Comparison of ENCODE assay signal across 8 cellular contexts in genomic region chr17:15651001-15651582, GRCh38. TPM values are rescaled to one million over a fixed set of nuclear protein-coding genes. Genes with fewer than 3 reads are reported as not detected.
DNase-seq lines count a peak whose midpoint lies in the region; ATAC-seq and TF ChIP-seq lines count a peak whose summit lies in the region.

No MANE protein-coding gene starts in this region.

- in situ Hi-C loops in KBM-7 (cut with MboI; ENCODE audit: low pct_unique_long_range_greater_than_20kb, low sequenced_read_pairs): no loop called here

- TF ChIP-seq EP300 in upper lobe of left lung (IDR thresholded peaks at IDR 0.05): no peak

- ATAC-seq in activated CD4-positive, alpha-beta T cell treated with anti-CD3 and anti-CD28 coated beads for 36 hours: no peak
- peak; percentile 14 for ATAC-seq in left lung
- peak in 1 of 2 donors; percentile 21 for ATAC-seq in upper lobe of left lung (ENCODE audit: low FRiP score in 2 of 2)
- ATAC-seq in GM19328 (IDR thresholded peaks at IDR 0.05; ENCODE audit: unreplicated experiment): no peak

- peak overlapping the region; percentile 65 for H3K27ac Mint-ChIP-seq in activated CD4-positive, alpha-beta T cell treated with anti-CD3 and anti-CD28 coated beads, Interleukin-2, amount 10 ng/mL, durations not matched to agents 24 days and 14 days
- H3K27ac Mint-ChIP-seq in activated CD4-positive, alpha-beta T cell treated with anti-CD3 and anti-CD28 coated beads for 36 hours: no peak overlapping the region

- no peaks in the 10 kb centered on the region for H3K27me3 Mint-ChIP-seq in activated CD4-positive, alpha-beta T cell treated with anti-CD3 and anti-CD28 coated beads, Interleukin-2, amount 10 ng/mL, durations not matched to agents 24 days and 14 days
- H3K27me3 Mint-ChIP-seq in activated CD4-positive, alpha-beta T cell treated with anti-CD3 and anti-CD28 coated beads for 36 hours: no peaks in the 10 kb centered on the region

- H3K27me3 ChIP-seq in adrenal gland (no peaks in the 10 kb centered on the region), left lung (no peaks in the 10 kb centered on the region), upper lobe of left lung (no peaks in the 10 kb centered on the region)

- no peaks in the 10 kb centered on the region for H3K9me3 Mint-ChIP-seq in activated CD4-positive, alpha-beta T cell treated with anti-CD3 and anti-CD28 coated beads, Interleukin-2, amount 10 ng/mL, durations not matched to agents 24 days and 14 days
- H3K9me3 Mint-ChIP-seq in activated CD4-positive, alpha-beta T cell treated with anti-CD3 and anti-CD28 coated beads for 36 hours (ENCODE audit: low read depth): no peaks in the 10 kb centered on the region

- no peak for TF ChIP-seq POLR2A in adrenal gland (IDR thresholded peaks at IDR 0.05)
- peak in 1 of 4 donors; percentile 36 for TF ChIP-seq POLR2A in upper lobe of left lung (IDR thresholded peaks at IDR 0.05)

- peak; percentile 58 for DNase-seq in activated CD4-positive, alpha-beta T cell treated with anti-CD3 and anti-CD28 coated beads, Interleukin-2, amount 10 ng/mL, durations not matched to agents 24 days and 14 days
- DNase-seq in activated CD4-positive, alpha-beta T cell treated with anti-CD3 and anti-CD28 coated beads for 36 hours: no peak
- peak in 6 of 7 donors; percentile 30 to 57 (median 45) for DNase-seq in adrenal gland
- peak in 1 of 2 donors; percentile 40 for DNase-seq in left lung
- no peak for DNase-seq in upper lobe of left lung
- DNase-seq in KBM-7: no peak
- DNase-seq in posterior vena cava (ENCODE audit: low spot score): no peak

- H3K36me3 Mint-ChIP-seq in activated CD4-positive, alpha-beta T cell treated with anti-CD3 and anti-CD28 coated beads, Interleukin-2, amount 10 ng/mL, durations not matched to agents 24 days and 14 days (ENCODE audit: low read depth): peaks cover 6% of the 10 kb centered on the region
- H3K36me3 Mint-ChIP-seq in activated CD4-positive, alpha-beta T cell treated with anti-CD3 and anti-CD28 coated beads for 36 hours (ENCODE audit: low read depth): no peaks in the 10 kb centered on the region

- H3K4me3 ChIP-seq in adrenal gland (peak overlapping the region in 3 of 4 donors; percentile 43 to 53 (median 47)), left lung (peak overlapping the region; percentile 32 to 66), upper lobe of left lung (peak overlapping the region; percentile 4 to 67 (median 52))

- H3K4me1 ChIP-seq in adrenal gland (replicated peaks in 1 of 2): peaks cover 29 to 30% of the 10 kb centered on the region in 2 donors
- H3K4me1 ChIP-seq in left lung: peaks cover 7 to 48% of the 10 kb centered on the region in 2 donors
- H3K4me1 ChIP-seq in upper lobe of left lung: peaks cover 8 to 33% (median 26%) of the 10 kb centered on the region in 4 donors

- POLR2A ChIA-PET in activated CD4-positive, alpha-beta T cell treated with anti-CD3 and anti-CD28 coated beads for 36 hours (lab: Charles Lee): no interaction called here

- peaks cover 39% of the 10 kb centered on the region for H3K4me1 Mint-ChIP-seq in activated CD4-positive, alpha-beta T cell treated with anti-CD3 and anti-CD28 coated beads, Interleukin-2, amount 10 ng/mL, durations not matched to agents 24 days and 14 days
- peaks cover 8% of the 10 kb centered on the region for H3K4me1 Mint-ChIP-seq in activated CD4-positive, alpha-beta T cell treated with anti-CD3 and anti-CD28 coated beads for 36 hours

- peak overlapping the region; percentile 78 for H3K4me3 Mint-ChIP-seq in activated CD4-positive, alpha-beta T cell treated with anti-CD3 and anti-CD28 coated beads, Interleukin-2, amount 10 ng/mL, durations not matched to agents 24 days and 14 days
- no peak overlapping the region for H3K4me3 Mint-ChIP-seq in activated CD4-positive, alpha-beta T cell treated with anti-CD3 and anti-CD28 coated beads for 36 hours

- intact Hi-C loops in activated CD4-positive, alpha-beta T cell treated with anti-CD3 and anti-CD28 coated beads, Interleukin-2, amount 10 ng/mL, durations not matched to agents 24 days and 14 days (cut with micrococcal nuclease): no loop called here
- intact Hi-C loops in activated CD4-positive, alpha-beta T cell treated with anti-CD3 and anti-CD28 coated beads for 36 hours (cut with DNase I, micrococcal nuclease): no loop called here
- intact Hi-C loops in adrenal gland (cut with DNase I): no loop called here
- intact Hi-C loops in left lung (cut with DNase I): no loop called here
- intact Hi-C loops in posterior vena cava (cut with DNase I): no loop called here

- 9 to 18% (median 14%) methylated on average over 7 to 10 of the region's 10 CpGs for WGBS in adrenal gland, 4 donors
- WGBS in upper lobe of left lung, 2 donors: 21 to 32% methylated on average over 5 to 10 of the region's 10 CpGs

- H3K9me3 ChIP-seq in adrenal gland (replicated peaks in 1 of 3) (no peaks in the 10 kb centered on the region), left lung (no peaks in the 10 kb centered on the region), upper lobe of left lung (no peaks in the 10 kb centered on the region)

- CTCF ChIA-PET in activated CD4-positive, alpha-beta T cell treated with anti-CD3 and anti-CD28 coated beads for 36 hours (lab: Charles Lee): no interaction called here

- TF ChIP-seq CTCF in adrenal gland (IDR thresholded peaks at IDR 0.05) (no peak), left lung (IDR thresholded peaks at IDR 0.05) (no peak), upper lobe of left lung (IDR thresholded peaks at IDR 0.05) (peak in 2 of 6 experiments; percentile 6 to 22)

- no peaks in the 10 kb centered on the region for H3K36me3 ChIP-seq in adrenal gland (replicated peaks in 1 of 2)
- no peaks in the 10 kb centered on the region for H3K36me3 ChIP-seq in left lung
- no peaks in the 10 kb centered on the region for H3K36me3 ChIP-seq in upper lobe of left lung

- H3K27ac ChIP-seq in adrenal gland: peak overlapping the region; percentile 42 to 92 (median 82)
- H3K27ac ChIP-seq in left lung: peak overlapping the region; percentile 80 to 84
- H3K27ac ChIP-seq in upper lobe of left lung: peak overlapping the region; percentile 70 to 84 (median 80)

RNA-seq across cellular contexts. Expression of gene FBXW10B, which starts 31.6 kb away (rescaled TPM):
- total RNA-seq in activated CD4-positive, alpha-beta T cell treated with anti-CD3 and anti-CD28 coated beads, Interleukin-2, amount 10 ng/mL, durations not matched to agents 24 days and 14 days: 0.35 and 0.36 TPM in 2 replicates
- total RNA-seq in activated CD4-positive, alpha-beta T cell treated with anti-CD3 and anti-CD28 coated beads for 36 hours: under 1 TPM; 0.66 to 0.83 TPM
- 1 to 10 TPM in 5 of 8 donors, under 1 TPM in 3; 0.18 to 3.4 (median 2.0) TPM for total RNA-seq in adrenal gland
- polyA plus RNA-seq in adrenal gland: 10 to 100 TPM in 1 of 3 donors, 1 to 10 TPM in 2; 2.0 to 12.2 (median 5.5) TPM
- 1 to 10 TPM; 1.4 to 1.5 TPM for total RNA-seq in left lung
- total RNA-seq in upper lobe of left lung: 10 to 100 TPM in 1 of 6 donors, 1 to 10 TPM in 4, under 1 TPM in 1; 0.34 to 11.1 (median 2.7) TPM
- total RNA-seq in posterior vena cava: under 1 TPM; 0.93 to 0.95 TPM

RNA-seq across cellular contexts. Expression of gene TRIM16, which starts 33.0 kb away (rescaled TPM):
- total RNA-seq in activated CD4-positive, alpha-beta T cell treated with anti-CD3 and anti-CD28 coated beads, Interleukin-2, amount 10 ng/mL, durations not matched to agents 24 days and 14 days: 15.2 and 15.7 TPM in 2 replicates
- 10 to 100 TPM; 13.5 to 14.1 TPM for total RNA-seq in activated CD4-positive, alpha-beta T cell treated with anti-CD3 and anti-CD28 coated beads for 36 hours
- total RNA-seq in adrenal gland (100 to 1,000 TPM in 1 of 8 donors, 10 to 100 TPM in 7; 30.3 to 109 (median 45.3) TPM), left lung (10 to 100 TPM; 33.5 to 36.6 TPM), upper lobe of left lung (10 to 100 TPM; 15.7 to 63.2 (median 27.5) TPM), posterior vena cava (10 to 100 TPM; 12.0 to 21.7 TPM)
- 10 to 100 TPM in 2 of 3 donors, 1 to 10 TPM in 1; 7.1 to 60.0 (median 10.9) TPM for polyA plus RNA-seq in adrenal gland

RNA-seq across cellular contexts. Expression of gene ZNF286A, which starts 48.5 kb away (rescaled TPM):
- total RNA-seq in activated CD4-positive, alpha-beta T cell treated with anti-CD3 and anti-CD28 coated beads, Interleukin-2, amount 10 ng/mL, durations not matched to agents 24 days and 14 days: 24.5 and 25.6 TPM in 2 replicates
- total RNA-seq in activated CD4-positive, alpha-beta T cell treated with anti-CD3 and anti-CD28 coated beads for 36 hours: 10 to 100 TPM; 30.1 to 35.3 TPM
- total RNA-seq in adrenal gland (10 to 100 TPM; 17.6 to 35.1 (median 22.9) TPM), left lung (10 to 100 TPM; 16.3 to 17.3 TPM), upper lobe of left lung (10 to 100 TPM; 10.0 to 23.5 (median 14.7) TPM), posterior vena cava (10 to 100 TPM; 14.5 to 15.5 TPM)
- polyA plus RNA-seq in adrenal gland: 10 to 100 TPM; 12.1 to 25.0 (median 16.5) TPM

Comparison
In these comparisons a context has a peak if more than half of its experiments do, and no peak if none do; other contexts are left out.
1. DNase-seq: peak in activated CD4-positive, alpha-beta T cell treated with anti-CD3 and anti-CD28 coated beads, Interleukin-2, amount 10 ng/mL, durations not matched to agents 24 days and 14 days (single experiment) and adrenal gland (6 of 7); none in activated CD4-positive, alpha-beta T cell treated with anti-CD3 and anti-CD28 coated beads for 36 hours (single experiment), upper lobe of left lung (0 of 2), KBM-7 (single experiment) and posterior vena cava (single experiment).
2. Peak in every context shown above with its lines, with median percentiles within 50 percentile points of each other: H3K27ac ChIP-seq and H3K4me3 ChIP-seq.